In the genomic region with DNA sequence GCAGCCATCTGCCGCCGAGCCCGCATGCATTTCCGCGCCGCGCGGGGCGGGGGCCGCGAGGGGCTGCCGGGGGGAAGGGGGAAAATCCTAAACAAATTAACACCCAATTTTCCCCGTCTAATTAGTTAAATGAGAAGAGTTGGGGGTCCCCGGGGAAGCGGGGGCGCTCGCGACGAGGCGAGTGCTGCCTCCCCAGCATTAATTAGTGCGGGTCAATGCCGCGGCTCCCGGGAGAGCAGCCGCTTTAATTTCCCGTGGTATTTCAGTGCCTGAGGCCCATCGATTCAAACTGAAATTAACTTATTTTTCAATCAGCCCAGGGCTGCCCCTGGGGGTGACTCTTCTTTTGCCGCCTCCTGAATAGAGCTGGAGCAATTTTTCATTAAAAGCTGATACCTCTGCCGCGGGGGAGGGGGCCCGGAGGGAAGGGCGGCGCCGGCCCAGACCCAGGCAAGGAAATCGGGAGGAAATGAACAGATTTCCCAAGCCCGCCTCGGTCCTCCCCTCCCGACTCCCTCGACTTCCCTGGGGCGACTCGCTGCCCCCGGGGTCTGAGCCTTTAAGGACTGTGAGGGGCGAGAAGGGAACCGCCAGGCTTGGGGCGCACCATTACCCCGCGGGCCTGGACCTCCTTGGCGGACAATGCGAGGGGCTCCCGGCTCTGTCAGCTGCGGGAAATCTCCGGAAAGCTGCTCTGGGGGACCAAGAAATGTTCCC, we compare ENCODE assay signal across 1 cellular context.
TF ChIP-seq lines count a peak whose summit lies in the region.

No MANE protein-coding gene starts in this region.

TF ChIP-seq in HepG2, 621 proteins besides CTCF, POLR2A, EP300 and RAD21:
- TF ChIP-seq ZFP1 (CRISPR knock-in tag; IDR thresholded peaks at IDR 0.05), result no peak
- TF ChIP-seq THAP8 (CRISPR knock-in tag; IDR thresholded peaks at IDR 0.05; ENCODE audit: borderline replicate concordance), result no peak
- no peak for TF ChIP-seq ZNF276 (CRISPR knock-in tag; IDR thresholded peaks at IDR 0.05; ENCODE audit: low read depth)
- TF ChIP-seq LCORL (IDR thresholded peaks at IDR 0.05), result no peak
- TF ChIP-seq LCORL (CRISPR knock-in tag; IDR thresholded peaks at IDR 0.05), result no peak
- peak; percentile 26 for TF ChIP-seq AGO1 (IDR thresholded peaks at IDR 0.05; ENCODE audit: low read depth, low read length, poor library complexity, severe bottlenecking)
- TF ChIP-seq ZBTB21 (CRISPR knock-in tag; IDR thresholded peaks at IDR 0.05), result no peak
- TF ChIP-seq MBNL3 (CRISPR knock-in tag; conservative IDR thresholded peaks at IDR 0.05), result no peak
- TF ChIP-seq MED13 (CRISPR knock-in tag; IDR thresholded peaks at IDR 0.05), result no peak
- 0 out of 2 replicates have a peak, but pooled peaks have one; percentile 64 for TF ChIP-seq MTF2 (CRISPR knock-in tag; IDR thresholded peaks at IDR 0.05; ENCODE audit: borderline replicate concordance)
- TF ChIP-seq ZNF30 (CRISPR knock-in tag; IDR thresholded peaks at IDR 0.05), result no peak
- no peak for TF ChIP-seq RBAK (CRISPR knock-in tag; IDR thresholded peaks at IDR 0.05)
- TF ChIP-seq, protein P1, sequence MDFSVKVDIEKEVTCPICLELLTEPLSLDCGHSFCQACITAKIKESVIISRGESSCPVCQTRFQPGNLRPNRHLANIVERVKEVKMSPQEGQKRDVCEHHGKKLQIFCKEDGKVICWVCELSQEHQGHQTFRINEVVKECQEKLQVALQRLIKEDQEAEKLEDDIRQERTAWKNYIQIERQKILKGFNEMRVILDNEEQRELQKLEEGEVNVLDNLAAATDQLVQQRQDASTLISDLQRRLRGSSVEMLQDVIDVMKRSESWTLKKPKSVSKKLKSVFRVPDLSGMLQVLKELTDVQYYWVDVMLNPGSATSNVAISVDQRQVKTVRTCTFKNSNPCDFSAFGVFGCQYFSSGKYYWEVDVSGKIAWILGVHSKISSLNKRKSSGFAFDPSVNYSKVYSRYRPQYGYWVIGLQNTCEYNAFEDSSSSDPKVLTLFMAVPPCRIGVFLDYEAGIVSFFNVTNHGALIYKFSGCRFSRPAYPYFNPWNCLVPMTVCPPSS (IDR thresholded peaks at IDR 0.05), result no peak
- 0 out of 2 replicates have a peak, but pooled peaks have one; percentile 73 for TF ChIP-seq CBX2 (IDR thresholded peaks at IDR 0.05; ENCODE audit: low read depth, low read length)
- no peak for TF ChIP-seq CBX2 (CRISPR knock-in tag; IDR thresholded peaks at IDR 0.05; ENCODE audit: low read depth)
- TF ChIP-seq ZNF101 (CRISPR knock-in tag; IDR thresholded peaks at IDR 0.05; ENCODE audit: borderline replicate concordance, low read depth), result no peak
- TF ChIP-seq MTF1 (CRISPR knock-in tag; IDR thresholded peaks at IDR 0.05), result no peak
- no peak for TF ChIP-seq HOXA5 (CRISPR knock-in tag; IDR thresholded peaks at IDR 0.05)
- no peak for TF ChIP-seq ZBTB20 (CRISPR knock-in tag; IDR thresholded peaks at IDR 0.05; ENCODE audit: borderline replicate concordance, low read depth)
- TF ChIP-seq RXRA (CRISPR knock-in tag; IDR thresholded peaks at IDR 0.05), result no peak
- TF ChIP-seq, protein P2, sequence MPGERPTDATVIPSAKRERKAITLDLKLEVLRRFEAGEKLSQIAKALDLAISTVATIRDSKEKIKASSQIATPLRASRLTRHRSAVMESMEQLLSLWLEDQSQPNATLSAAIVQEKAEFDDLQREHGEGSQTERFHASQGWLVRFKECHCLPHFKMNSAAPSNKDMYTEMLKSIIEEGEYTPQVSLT (CRISPR knock-in tag; IDR thresholded peaks at IDR 0.05; ENCODE audit: borderline replicate concordance, low read depth), result no peak
- TF ChIP-seq IRF1 (CRISPR knock-in tag; IDR thresholded peaks at IDR 0.05; ENCODE audit: low read depth), result no peak
- no peak for TF ChIP-seq JUN (CRISPR knock-in tag; IDR thresholded peaks at IDR 0.05)
TF ChIP-seq in HepG2: peak in this region for 3.
